In the genomic region with DNA sequence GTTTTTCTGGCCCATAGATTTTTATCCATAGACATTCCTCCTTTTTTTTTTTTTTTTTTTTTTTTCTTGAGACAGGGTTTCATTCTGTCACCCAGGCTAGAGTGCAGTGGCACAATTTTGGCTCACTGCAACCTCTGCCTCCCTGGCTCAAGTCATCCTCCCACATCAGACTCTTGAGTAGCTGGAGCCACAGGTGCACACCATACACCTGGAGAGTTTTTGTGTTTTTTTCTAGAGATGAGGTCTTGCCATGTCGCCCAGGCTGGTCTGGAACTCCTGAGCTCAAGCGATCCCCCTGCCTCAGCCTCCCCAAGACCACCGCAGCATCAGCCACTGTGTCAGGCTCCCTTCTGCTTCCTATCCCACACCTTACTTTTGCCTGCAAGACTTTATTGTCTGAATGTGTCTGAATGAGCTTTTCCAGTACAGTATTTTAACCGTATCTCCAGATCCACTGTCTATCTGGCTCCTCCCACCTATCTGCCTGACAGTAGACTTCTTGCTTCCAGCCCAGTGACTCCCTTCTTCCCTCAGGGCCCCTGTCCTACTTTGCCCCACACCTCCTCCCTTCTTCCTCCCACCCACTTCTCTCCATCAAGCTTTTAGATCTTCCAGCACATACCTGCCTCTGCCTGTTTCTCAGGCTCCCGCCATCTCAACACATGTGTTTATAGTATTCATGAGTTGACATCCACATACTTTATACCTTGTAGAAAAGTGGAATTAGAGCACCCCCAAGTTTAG, we compare ENCODE assay signal across 19 cellular contexts. TPM values are rescaled to one million over a fixed set of nuclear protein-coding genes. Genes with fewer than 3 reads are reported as not detected.
DNase-seq lines count a peak whose midpoint lies in the region; ATAC-seq and TF ChIP-seq lines count a peak whose summit lies in the region.
"Had no signal": no experiment of that assay in that cellular context is flagged by ENCODE, and none has a peak within 500 bp of the region (broad histone marks: within the 10 kb centered on the region; RNA-seq: fewer than 3 reads in every experiment).

No MANE protein-coding gene starts in this region.

- WGBS in hepatocyte (ENCODE audit: low lambda C conversion rate, missing lambda C conversion rate): 79% methylated on average over 5 of the region's 5 CpGs
- 82 to 94% (median 84%) methylated on average over 5 of the region's 5 CpGs for WGBS in psoas muscle, 3 donors
- 83 to 89% methylated on average over 4 to 5 of the region's 5 CpGs for WGBS in gastroesophageal sphincter (ENCODE audit: low coverage in 1 of 2), 2 donors

- DNase-seq in natural killer cell (no peak), hepatocyte (ENCODE audit: low spot score) (peak; percentile 15), psoas muscle (no peak), vagina (ENCODE audit: extremely low spot score in 2 of 2) (no peak)
- DNase-seq in natural killer cell treated with Interleukin-12 subunit alpha and Interleukin-12 subunit beta and Interleukin-15 and Interleukin-18, amount 100 ng/mL, for 72 hours (ENCODE audit: low spot score): no peak
- no peak for DNase-seq in CD8-positive, alpha-beta memory T cell
- no peak for DNase-seq in stimulated activated CD4-positive, alpha-beta T cell treated with anti-CD3 and anti-CD28 coated beads, Interleukin-4, amount 100 ng/mL, for 24 hours
- DNase-seq: COR-L47; GF-D8; NCI-H1092 treated with DMSO at 0.1 percent for 48 hours; NCI-H146; NCI-H2081 treated with DMSO at 0.1 percent for 48 hours; NCI-H446 treated with DMSO at 0.1 percent for 48 hours; NK-92 treated with Interleukin-12 subunit alpha and Interleukin-12 subunit beta, amount 100 ng/mL, for 24 hours; Peyer's patch had no signal

- H3K27ac Mint-ChIP-seq in natural killer cell: peak overlapping the region; percentile 10 to 66
- H3K27ac Mint-ChIP-seq in natural killer cell treated with Interleukin-12 subunit alpha and Interleukin-12 subunit beta and Interleukin-15 and Interleukin-18, amount 100 ng/mL, for 72 hours: peak overlapping the region in 1 of 2 donors; percentile 24
- H3K27ac Mint-ChIP-seq in CD8-positive, alpha-beta memory T cell: no peak overlapping the region

- intact Hi-C loops in natural killer cell (cut with micrococcal nuclease) (no loop called here), psoas muscle (cut with DNase I) (loop anchor here (5.0 to 10.0 kb wide), 2 partner anchors 52 to 89 kb away; no protein-coding TSS in a partner anchor), vagina (cut with DNase I) (no loop called here)

- ATAC-seq in natural killer cell (no peak), psoas muscle (no peak), gastroesophageal sphincter (no peak)
- ATAC-seq in natural killer cell treated with Interleukin-12 subunit alpha and Interleukin-12 subunit beta and Interleukin-15 and Interleukin-18, amount 100 ng/mL, for 72 hours: no peak
- ATAC-seq: GM12878, Right ventricle myocardium inferior had no signal

- H3K9me3 ChIP-seq in hepatocyte (ENCODE audit: low read depth) (no peaks in the 10 kb centered on the region), psoas muscle (no peaks in the 10 kb centered on the region), vagina (no peaks in the 10 kb centered on the region), gastroesophageal sphincter (no peaks in the 10 kb centered on the region)
- H3K9me3 ChIP-seq in CD8-positive, alpha-beta memory T cell (ENCODE audit: low read length): no peaks in the 10 kb centered on the region
- H3K9me3 ChIP-seq: Peyer's patch had no signal

- no peaks in the 10 kb centered on the region for H3K36me3 Mint-ChIP-seq in natural killer cell
- H3K36me3 Mint-ChIP-seq in natural killer cell treated with Interleukin-12 subunit alpha and Interleukin-12 subunit beta and Interleukin-15 and Interleukin-18, amount 100 ng/mL, for 72 hours: no peaks in the 10 kb centered on the region
- H3K36me3 Mint-ChIP-seq in CD8-positive, alpha-beta memory T cell: peaks cover 0 to 4% (median 0%) of the 10 kb centered on the region in 3 donors

- H3K27me3 ChIP-seq in hepatocyte: no peaks in the 10 kb centered on the region
- no peaks in the 10 kb centered on the region for H3K27me3 ChIP-seq in psoas muscle (ENCODE audit: insufficient read depth in 3 of 3, low read length in 2 of 3)
- no peaks in the 10 kb centered on the region for H3K27me3 ChIP-seq in vagina
- H3K27me3 ChIP-seq in CD8-positive, alpha-beta memory T cell (ENCODE audit: insufficient read depth, low read length, poor library complexity, severe bottlenecking): peaks cover 2% of the 10 kb centered on the region
- no peaks in the 10 kb centered on the region for H3K27me3 ChIP-seq in gastroesophageal sphincter
- H3K27me3 ChIP-seq: Peyer's patch had no signal

- TF ChIP-seq EP300 in gastroesophageal sphincter (IDR thresholded peaks at IDR 0.05): no peak

- peak overlapping the region; percentile 7 for H3K4me3 Mint-ChIP-seq in natural killer cell
- H3K4me3 Mint-ChIP-seq in natural killer cell treated with Interleukin-12 subunit alpha and Interleukin-12 subunit beta and Interleukin-15 and Interleukin-18, amount 100 ng/mL, for 72 hours: no peak overlapping the region
- H3K4me3 Mint-ChIP-seq in CD8-positive, alpha-beta memory T cell: no peak overlapping the region

- no peak overlapping the region for H3K27ac ChIP-seq in hepatocyte
- peak overlapping the region; percentile 96 for H3K27ac ChIP-seq in psoas muscle
- H3K27ac ChIP-seq in vagina: peak overlapping the region; percentile 49
- H3K27ac ChIP-seq in CD8-positive, alpha-beta memory T cell (ENCODE audit: low read depth, low read length): no peak overlapping the region
- peak overlapping the region in 2 of 4 donors; percentile 2 to 40 for H3K27ac ChIP-seq in gastroesophageal sphincter
- H3K27ac ChIP-seq: 22Rv1, Peyer's patch had no signal

- no peaks in the 10 kb centered on the region for H3K36me3 ChIP-seq in hepatocyte (replicated peaks; ENCODE audit: insufficient read depth, low read depth)
- H3K36me3 ChIP-seq in psoas muscle (ENCODE audit: insufficient read depth in 1 of 2, low read depth in 1 of 2): no peaks in the 10 kb centered on the region
- no peaks in the 10 kb centered on the region for H3K36me3 ChIP-seq in vagina
- no peaks in the 10 kb centered on the region for H3K36me3 ChIP-seq in CD8-positive, alpha-beta memory T cell (ENCODE audit: insufficient read depth, low read length)
- no peaks in the 10 kb centered on the region for H3K36me3 ChIP-seq in gastroesophageal sphincter
- H3K36me3 ChIP-seq: Peyer's patch had no signal

- peaks cover 94% of the 10 kb centered on the region in 2 donors for H3K4me1 Mint-ChIP-seq in natural killer cell
- peaks cover 66 to 68% of the 10 kb centered on the region in 2 donors for H3K4me1 Mint-ChIP-seq in natural killer cell treated with Interleukin-12 subunit alpha and Interleukin-12 subunit beta and Interleukin-15 and Interleukin-18, amount 100 ng/mL, for 72 hours (ENCODE audit: low read depth in 2 of 2)
- H3K4me1 Mint-ChIP-seq in CD8-positive, alpha-beta memory T cell: peaks cover 17 to 49% (median 19%) of the 10 kb centered on the region in 3 donors

- H3K79me2 ChIP-seq in hepatocyte: peaks cover 77% of the 10 kb centered on the region

- CTCF ChIA-PET in CD8-positive, alpha-beta memory T cell (lab: Charles Lee): no interaction called here

- TF ChIP-seq CTCF in natural killer cell (IDR thresholded peaks at IDR 0.05) (no peak), hepatocyte (IDR thresholded peaks at IDR 0.05; ENCODE audit: poor library complexity) (no peak), psoas muscle (IDR thresholded peaks at IDR 0.05) (no peak), vagina (IDR thresholded peaks at IDR 0.05) (no peak), gastroesophageal sphincter (IDR thresholded peaks at IDR 0.05) (no peak)

- POLR2A ChIA-PET in CD8-positive, alpha-beta memory T cell (lab: Charles Lee): no interaction called here

- H3K9me3 Mint-ChIP-seq in natural killer cell: no peaks in the 10 kb centered on the region
- no peaks in the 10 kb centered on the region for H3K9me3 Mint-ChIP-seq in natural killer cell treated with Interleukin-12 subunit alpha and Interleukin-12 subunit beta and Interleukin-15 and Interleukin-18, amount 100 ng/mL, for 72 hours
- H3K9me3 Mint-ChIP-seq in CD8-positive, alpha-beta memory T cell: no peaks in the 10 kb centered on the region

- no peaks in the 10 kb centered on the region for H3K27me3 Mint-ChIP-seq in natural killer cell (ENCODE audit: low read depth in 2 of 2)
- no peaks in the 10 kb centered on the region for H3K27me3 Mint-ChIP-seq in natural killer cell treated with Interleukin-12 subunit alpha and Interleukin-12 subunit beta and Interleukin-15 and Interleukin-18, amount 100 ng/mL, for 72 hours
- peaks cover 10 to 39% of the 10 kb centered on the region in 2 donors for H3K27me3 Mint-ChIP-seq in CD8-positive, alpha-beta memory T cell

- no peak overlapping the region for H2AFZ ChIP-seq in hepatocyte

- H3K4me3 ChIP-seq in hepatocyte: no peak overlapping the region
- H3K4me3 ChIP-seq in psoas muscle: no peak overlapping the region
- H3K4me3 ChIP-seq in vagina: no peak overlapping the region
- H3K4me3 ChIP-seq in CD8-positive, alpha-beta memory T cell (ENCODE audit: low read length): no peak overlapping the region
- H3K4me3 ChIP-seq in gastroesophageal sphincter: no peak overlapping the region
- H3K4me3 ChIP-seq: GM12878, Peyer's patch had no signal

- H3K4me1 ChIP-seq in hepatocyte (ENCODE audit: insufficient read depth) (peaks cover 20% of the 10 kb centered on the region), psoas muscle (peaks cover 73% of the 10 kb centered on the region), vagina (peaks cover 81% of the 10 kb centered on the region), gastroesophageal sphincter (peaks cover 7 to 77% (median 16%) of the 10 kb centered on the region in 3 donors)
- H3K4me1 ChIP-seq in CD8-positive, alpha-beta memory T cell (ENCODE audit: insufficient read depth, low read length): peaks cover 5% of the 10 kb centered on the region

- no peak for TF ChIP-seq POLR2A in vagina (IDR thresholded peaks at IDR 0.05)
- TF ChIP-seq POLR2A in gastroesophageal sphincter (IDR thresholded peaks at IDR 0.05): no peak

- no peaks in the 10 kb centered on the region for H3K9me2 ChIP-seq in hepatocyte (replicated peaks; ENCODE audit: insufficient read depth)

- no peak overlapping the region for H3K4me2 ChIP-seq in hepatocyte

- H4K20me1 ChIP-seq in hepatocyte (ENCODE audit: insufficient read depth, poor library complexity, severe bottlenecking): peaks cover 4% of the 10 kb centered on the region

RNA-seq across cellular contexts. Expression of a gene that starts 6.1 kb away (rescaled TPM):
- 100 to 1,000 TPM in 1 of 3 donors, 10 to 100 TPM in 2; 84.3 to 111 (median 88.3) TPM for total RNA-seq in natural killer cell
- 10 to 100 TPM; 18.0 to 28.3 TPM for total RNA-seq in natural killer cell treated with Interleukin-12 subunit alpha and Interleukin-12 subunit beta and Interleukin-15 and Interleukin-18, amount 100 ng/mL, for 72 hours
- 37.9 and 47.0 TPM in 2 replicates for total RNA-seq in hepatocyte
- 26.9 and 29.7 TPM in 2 replicates for polyA plus RNA-seq in hepatocyte
- 100 to 1,000 TPM; 103 to 184 (median 149) TPM for total RNA-seq in psoas muscle
- 100 to 1,000 TPM in 2 of 3 donors, 10 to 100 TPM in 1; 55.5 to 216 (median 185) TPM for polyA plus RNA-seq in psoas muscle
- total RNA-seq in vagina: 24.1 TPM
- total RNA-seq in CD8-positive, alpha-beta memory T cell: 1 to 10 TPM; 6.8 to 8.2 TPM
- 23.4 TPM for polyA plus RNA-seq in CD8-positive, alpha-beta memory T cell
- 100 to 1,000 TPM in 2 of 4 donors, 10 to 100 TPM in 2; 81.4 to 167 (median 121) TPM for total RNA-seq in gastroesophageal sphincter

Comparison
In these comparisons a context has a peak if more than half of its experiments do, and no peak if none do; other contexts are left out.
1. H3K27ac Mint-ChIP-seq: peak in natural killer cell (2 of 2); none in CD8-positive, alpha-beta memory T cell (0 of 8).
2. H3K27ac ChIP-seq: peak in psoas muscle (single experiment) and vagina (single experiment); none in hepatocyte (single experiment) and CD8-positive, alpha-beta memory T cell (single experiment).
3. intact Hi-C loops: an anchor here in psoas muscle (5.0 to 10.0 kb wide); none called in natural killer cell and vagina.